17 cellular contexts compared by ENCODE assay signal in genomic region chr14:65354715-65355114, GRCh38. TPM values are rescaled to one million over a fixed set of nuclear protein-coding genes. Genes with fewer than 3 reads are reported as not detected.
A peak's percentile ranks its signal among the peaks of the same experiment; 100 is the strongest.
DNase-seq lines count a peak whose midpoint lies in the region; ATAC-seq, FAIRE-seq and TF ChIP-seq lines count a peak whose summit lies in the region.
"Had no signal": no experiment of that assay in that cellular context is flagged by ENCODE, and none has a peak within 500 bp of the region (broad histone marks: within the 10 kb centered on the region; RNA-seq: fewer than 3 reads in every experiment).

No MANE protein-coding gene starts in this region.

- TF ChIP-seq CTCF in left ventricle myocardium inferior (IDR thresholded peaks at IDR 0.05; ENCODE audit: borderline replicate concordance) (no peak), bronchial epithelial cell (IDR thresholded peaks at IDR 0.05; ENCODE audit: insufficient read depth, low read length, severe bottlenecking) (no peak), lower lobe of right lung (IDR thresholded peaks at IDR 0.05) (no peak), upper lobe of right lung (IDR thresholded peaks at IDR 0.05) (no peak)

- ATAC-seq in Right ventricle myocardium superior (ENCODE audit: poor library complexity) (peak; percentile 18), lower lobe of right lung (peak in 1 of 2 donors; percentile 9), upper lobe of right lung (peak; percentile 60)
- ATAC-seq: esophagus mucosa, natural killer cell had no signal

- H3K36me3 ChIP-seq in left ventricle myocardium inferior = no peaks in the 10 kb centered on the region
- no peaks in the 10 kb centered on the region for H3K36me3 ChIP-seq in bronchial epithelial cell (ENCODE audit: control insufficient read depth, insufficient read depth, low read length)
- H3K36me3 ChIP-seq in lower lobe of right lung = no peaks in the 10 kb centered on the region
- H3K36me3 ChIP-seq in upper lobe of right lung = no peaks in the 10 kb centered on the region

- H3K27ac ChIP-seq in left ventricle myocardium inferior (replicated peaks) (no peak overlapping the region), lower lobe of right lung (peak overlapping the region; percentile 3), upper lobe of right lung (no peak overlapping the region)

- intact Hi-C loops in Right ventricle myocardium superior (cut with DNase I) = no loop called here
- intact Hi-C loops in left ventricle myocardium inferior (cut with micrococcal nuclease) = no loop called here
- intact Hi-C loops in lower lobe of right lung (cut with DNase I) = no loop called here
- intact Hi-C loops in upper lobe of right lung (cut with DNase I) = no loop called here

- no peak for FAIRE-seq in bronchial epithelial cell (lab: Jason Lieb, UNC)

- H3K27me3 ChIP-seq in left ventricle myocardium inferior (ENCODE audit: low read depth) (no peaks in the 10 kb centered on the region), bronchial epithelial cell (ENCODE audit: control insufficient read depth, insufficient read depth, low read length) (no peaks in the 10 kb centered on the region), lower lobe of right lung (ENCODE audit: low read depth) (no peaks in the 10 kb centered on the region), upper lobe of right lung (no peaks in the 10 kb centered on the region)
- H3K27me3 ChIP-seq: dorsolateral prefrontal cortex had no signal

- no peaks in the 10 kb centered on the region for H3K9me3 ChIP-seq in left ventricle myocardium inferior (replicated peaks)
- no peaks in the 10 kb centered on the region for H3K9me3 ChIP-seq in lower lobe of right lung
- H3K9me3 ChIP-seq in upper lobe of right lung = no peaks in the 10 kb centered on the region

- DNase-seq in Right ventricle myocardium superior (no peak), left ventricle myocardium inferior (no peak), bronchial epithelial cell (ENCODE audit: low read depth) (peak; percentile 82), lower lobe of right lung (no peak), upper lobe of right lung (no peak), SIG-M5 treated with dmso at 0.1 percent for 504 hours (lab: John Stamatoyannopoulos, UW; ENCODE audit: unreplicated experiment) (no peak), DMS153 treated with DMSO at 0.1 percent for 48 hours (lab: John Stamatoyannopoulos, UW; ENCODE audit: unreplicated experiment) (no peak), mesenteric fat pad (ENCODE audit: low spot score) (no peak)
- DNase-seq: activated CD4-positive, alpha-beta memory T cell treated with anti-CD3 and anti-CD28 coated beads for 36 hours; activated naive CD8-positive, alpha-beta T cell treated with anti-CD3 and anti-CD28 coated beads for 36 hours; activated T-cell treated with anti-CD3 and anti-CD28 coated beads, Interleukin-2, amount 50 U/mL, for 24 hours; DMS53; natural killer cell; NCI-H1436 treated with DMSO at 0.1 percent for 48 hours; NCI-H2227 treated with DMSO at 0.1 percent for 48 hours had no signal

- H3K4me3 ChIP-seq in left ventricle myocardium inferior (no peak overlapping the region), bronchial epithelial cell (ENCODE audit: low read depth, low read length) (no peak overlapping the region), lower lobe of right lung (no peak overlapping the region), upper lobe of right lung (no peak overlapping the region)
- H3K4me3 ChIP-seq: dorsolateral prefrontal cortex had no signal

- H3K4me1 ChIP-seq in left ventricle myocardium inferior (peaks cover 18% of the 10 kb centered on the region), lower lobe of right lung (peaks cover 6% of the 10 kb centered on the region), upper lobe of right lung (no peaks in the 10 kb centered on the region)

RNA-seq across cellular contexts. Expression of gene FUT8, which starts 57.8 kb away (rescaled TPM):
- total RNA-seq in Right ventricle myocardium superior (9.9 TPM), left ventricle myocardium inferior (7.8 TPM), bronchial epithelial cell (16.3 and 27.5 TPM in 2 replicates), lower lobe of right lung (46.1 TPM), upper lobe of right lung (31.8 TPM), mesenteric fat pad (24.3 TPM)
